Comparison of ENCODE assay signal across 21 cellular contexts in the genomic region with DNA sequence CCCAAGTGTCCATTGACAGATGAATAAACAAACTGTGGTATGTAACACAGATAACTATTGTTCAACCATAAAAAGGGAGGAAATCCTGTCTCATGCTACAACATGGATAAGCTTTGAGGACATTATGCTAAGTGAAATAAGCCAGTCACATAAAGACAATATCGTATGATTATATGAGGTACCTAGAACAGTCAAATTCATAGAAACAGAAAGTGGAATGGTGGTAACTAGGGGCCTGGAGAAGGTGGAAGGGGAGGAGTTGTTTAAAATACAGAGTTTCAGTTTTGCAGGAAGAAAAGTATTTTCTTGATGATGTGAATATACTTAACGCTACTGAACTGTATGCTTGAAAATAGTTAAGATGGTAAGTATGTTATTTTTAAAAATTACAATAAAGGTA.
DNase-seq lines count a peak whose midpoint lies in the region; ATAC-seq and TF ChIP-seq lines count a peak whose summit lies in the region.
"Had no signal": no experiment of that assay in that cellular context is flagged by ENCODE, and none has a peak within 500 bp of the region (broad histone marks: within the 10 kb centered on the region; RNA-seq: fewer than 3 reads in every experiment).

No MANE protein-coding gene starts in this region.

- no peaks in the 10 kb centered on the region for H3K27me3 ChIP-seq in SU-DHL-6 (ENCODE audit: low read length)
- peaks cover 36% of the 10 kb centered on the region for H3K27me3 ChIP-seq in gastroesophageal sphincter
- H3K27me3 ChIP-seq in mesenchymal stem cell (ENCODE audit: control insufficient read depth in 1 of 2, insufficient read depth in 1 of 2, low read length in 2 of 2): peaks cover 32 to 37% of the 10 kb centered on the region in 2 experiments

- no peak overlapping the region for H3K23ac ChIP-seq in mesenchymal stem cell (ENCODE audit: low read length in 2 of 2)

- no peak overlapping the region for H3K14ac ChIP-seq in mesenchymal stem cell (ENCODE audit: low read length in 2 of 2)

- H3F3A ChIP-seq in SU-DHL-6 (ENCODE audit: insufficient read depth): 0 out of 2 replicates have a peak, but pooled peaks cover 4% of the 10 kb centered on the region

- peaks cover 66% of the 10 kb centered on the region for H3K27me3 Mint-ChIP-seq in activated naive CD4-positive, alpha-beta T cell treated with anti-CD3 and anti-CD28 coated beads, Interleukin-2, amount 10 ng/mL, durations not matched to agents 7 days and 5 days
- peaks cover 19% of the 10 kb centered on the region for H3K27me3 Mint-ChIP-seq in activated naive CD4-positive, alpha-beta T cell treated with anti-CD3 and anti-CD28 coated beads for 36 hours (ENCODE audit: low read depth)

- H3K27ac ChIP-seq in SU-DHL-6 (ENCODE audit: low read depth, low read length): no peak overlapping the region
- no peak overlapping the region for H3K27ac ChIP-seq in gastroesophageal sphincter
- H3K27ac ChIP-seq in mesenchymal stem cell (ENCODE audit: low read length, poor library complexity, severe bottlenecking): no peak overlapping the region
- H3K27ac ChIP-seq: C4-2B, left ventricle myocardium inferior, psoas muscle, suprapubic skin, WERI-Rb-1 had no signal

- H2AFZ ChIP-seq in SU-DHL-6 (ENCODE audit: low read depth, low read length, severe bottlenecking): no peak overlapping the region
- no peak overlapping the region for H2AFZ ChIP-seq in mesenchymal stem cell (ENCODE audit: low read depth, low read length)

- H3K79me1 ChIP-seq in mesenchymal stem cell (replicated peaks; ENCODE audit: low read length, poor library complexity, severe bottlenecking): no peaks in the 10 kb centered on the region

- H3K4me1 ChIP-seq in gastroesophageal sphincter (peaks cover 0 to 10% (median 0%) of the 10 kb centered on the region in 3 donors), mesenchymal stem cell (ENCODE audit: control insufficient read depth, insufficient read depth, low read depth, low read length) (peaks cover 2% of the 10 kb centered on the region)
- H3K4me1 ChIP-seq: psoas muscle, suprapubic skin had no signal

- H2BK120ac ChIP-seq in mesenchymal stem cell (ENCODE audit: low read depth, low read length): no peak overlapping the region

- H3K4me3 Mint-ChIP-seq in activated naive CD4-positive, alpha-beta T cell treated with anti-CD3 and anti-CD28 coated beads, Interleukin-2, amount 10 ng/mL, durations not matched to agents 7 days and 5 days: peak overlapping the region; percentile 2
- no peak overlapping the region for H3K4me3 Mint-ChIP-seq in activated naive CD4-positive, alpha-beta T cell treated with anti-CD3 and anti-CD28 coated beads for 36 hours
- peak overlapping the region; percentile 82 for H3K4me3 Mint-ChIP-seq in stimulated activated effector memory CD8-positive, alpha-beta T cell treated with anti-CD3 and anti-CD28 coated beads, Interleukin-12 subunit alpha, Interleukin-12 subunit beta, amount 100 ng/mL, for 72 hours
- H3K4me3 Mint-ChIP-seq: dendritic cell treated with granulocyte-macrophage colony-stimulating factor and Interleukin-4, amounts not matched to agents 40 ng/mL and 50 ng/mL, for 4 days had no signal

- H3K4me3 ChIP-seq in SU-DHL-6 (ENCODE audit: insufficient read depth, low read length, poor library complexity, severe bottlenecking) (no peak overlapping the region), gastroesophageal sphincter (no peak overlapping the region), mesenchymal stem cell (ENCODE audit: insufficient read depth in 1 of 2, low read depth in 1 of 2, low read length in 2 of 2) (no peak overlapping the region)
- H3K4me3 ChIP-seq: left ventricle myocardium inferior, psoas muscle, suprapubic skin had no signal

- H3K4ac ChIP-seq in mesenchymal stem cell (ENCODE audit: low read depth in 1 of 2, low read length in 2 of 2): no peak overlapping the region

- H4K20me1 ChIP-seq in SU-DHL-6 (ENCODE audit: low read depth, low read length): no peaks in the 10 kb centered on the region

- no peaks in the 10 kb centered on the region for H3K9me2 ChIP-seq in SU-DHL-6 (replicated peaks; ENCODE audit: insufficient read depth, low read length)

- H2BK12ac ChIP-seq in mesenchymal stem cell (ENCODE audit: low read length in 2 of 2): no peak overlapping the region

- H2AK5ac ChIP-seq in mesenchymal stem cell (ENCODE audit: low read length, severe bottlenecking): no peak overlapping the region

- no peak overlapping the region for H4K91ac ChIP-seq in mesenchymal stem cell (ENCODE audit: low read length)

- peak overlapping the region; percentile 5; the same call in 1 of the 2 replicates for H3K9ac ChIP-seq in SU-DHL-6 (ENCODE audit: low read length)
- no peak overlapping the region for H3K9ac ChIP-seq in mesenchymal stem cell (ENCODE audit: low read length)

- intact Hi-C loops in activated naive CD4-positive, alpha-beta T cell treated with anti-CD3 and anti-CD28 coated beads for 36 hours (cut with micrococcal nuclease): no loop called here

- H3K4me2 ChIP-seq in SU-DHL-6 (ENCODE audit: low read depth, low read length, poor library complexity, severe bottlenecking): peak overlapping the region; percentile 75
- H3K4me2 ChIP-seq in mesenchymal stem cell (ENCODE audit: low read length, poor library complexity, severe bottlenecking): no peak overlapping the region

- no peak for ATAC-seq in stimulated activated effector memory CD8-positive, alpha-beta T cell treated with anti-CD3 and anti-CD28 coated beads, Interleukin-12 subunit alpha, Interleukin-12 subunit beta, amount 100 ng/mL, for 72 hours
- no peak for ATAC-seq in gastroesophageal sphincter
- ATAC-seq: psoas muscle had no signal

- TF ChIP-seq CTCF in SU-DHL-6 (IDR thresholded peaks at IDR 0.05; ENCODE audit: insufficient read depth, low read length, poor library complexity, severe bottlenecking) (no peak), gastroesophageal sphincter (IDR thresholded peaks at IDR 0.05) (no peak)

- H3K9me3 ChIP-seq in SU-DHL-6 (ENCODE audit: insufficient read depth, low read length) (no peaks in the 10 kb centered on the region), gastroesophageal sphincter (no peaks in the 10 kb centered on the region), mesenchymal stem cell (ENCODE audit: control insufficient read depth, low read length) (no peaks in the 10 kb centered on the region)
- H3K9me3 ChIP-seq: left ventricle myocardium inferior, psoas muscle, suprapubic skin had no signal

- H4K8ac ChIP-seq in mesenchymal stem cell (ENCODE audit: low read length): no peak overlapping the region

- no peaks in the 10 kb centered on the region for H3K9me3 Mint-ChIP-seq in activated naive CD4-positive, alpha-beta T cell treated with anti-CD3 and anti-CD28 coated beads, Interleukin-2, amount 10 ng/mL, durations not matched to agents 7 days and 5 days
- no peaks in the 10 kb centered on the region for H3K9me3 Mint-ChIP-seq in activated naive CD4-positive, alpha-beta T cell treated with anti-CD3 and anti-CD28 coated beads for 36 hours
- H3K9me3 Mint-ChIP-seq in stimulated activated effector memory CD8-positive, alpha-beta T cell treated with anti-CD3 and anti-CD28 coated beads, Interleukin-12 subunit alpha, Interleukin-12 subunit beta, amount 100 ng/mL, for 72 hours: no peaks in the 10 kb centered on the region
- H3K9me3 Mint-ChIP-seq: dendritic cell treated with granulocyte-macrophage colony-stimulating factor and Interleukin-4, amounts not matched to agents 40 ng/mL and 50 ng/mL, for 4 days had no signal

- DNase-seq in activated naive CD4-positive, alpha-beta T cell treated with anti-CD3 and anti-CD28 coated beads, Interleukin-2, amount 10 ng/mL, durations not matched to agents 7 days and 5 days: no peak
- no peak for DNase-seq in activated naive CD4-positive, alpha-beta T cell treated with anti-CD3 and anti-CD28 coated beads for 36 hours
- DNase-seq in dermis blood vessel endothelial cell: peak; percentile 40
- DNase-seq in stimulated activated effector memory CD8-positive, alpha-beta T cell treated with anti-CD3 and anti-CD28 coated beads, Interleukin-12 subunit alpha, Interleukin-12 subunit beta, amount 100 ng/mL, for 72 hours (ENCODE audit: low spot score in 2 of 2): no peak
- DNase-seq in mesenchymal stem cell: no peak
- no peak for DNase-seq in HK-2 (ENCODE audit: unreplicated experiment)
- DNase-seq: amniotic stem cell, DMS 273 treated with DMSO at 0.1 percent for 48 hours, GDM1, GOT3, left ventricle myocardium inferior, NCI-H1048, NCI-H1930, NCI-H510A treated with DMSO at 0.1 percent for 48 hours, psoas muscle, WERI-Rb-1 had no signal

- no peak overlapping the region for H3K27ac Mint-ChIP-seq in activated naive CD4-positive, alpha-beta T cell treated with anti-CD3 and anti-CD28 coated beads, Interleukin-2, amount 10 ng/mL, durations not matched to agents 7 days and 5 days
- no peak overlapping the region for H3K27ac Mint-ChIP-seq in activated naive CD4-positive, alpha-beta T cell treated with anti-CD3 and anti-CD28 coated beads for 36 hours
- no peak overlapping the region for H3K27ac Mint-ChIP-seq in stimulated activated effector memory CD8-positive, alpha-beta T cell treated with anti-CD3 and anti-CD28 coated beads, Interleukin-12 subunit alpha, Interleukin-12 subunit beta, amount 100 ng/mL, for 72 hours
- H3K27ac Mint-ChIP-seq: dendritic cell treated with granulocyte-macrophage colony-stimulating factor and Interleukin-4, amounts not matched to agents 40 ng/mL and 50 ng/mL, for 4 days had no signal

- H2BK15ac ChIP-seq in mesenchymal stem cell (ENCODE audit: low read depth, poor library complexity, severe bottlenecking): no peak overlapping the region

- H2BK5ac ChIP-seq in mesenchymal stem cell (ENCODE audit: low read depth, low read length, poor library complexity, severe bottlenecking): no peak overlapping the region

- no peaks in the 10 kb centered on the region for H3K79me2 ChIP-seq in SU-DHL-6 (ENCODE audit: insufficient read depth, low read length)

- no peak for TF ChIP-seq EP300 in gastroesophageal sphincter (IDR thresholded peaks at IDR 0.05)

- CTCF ChIA-PET in activated naive CD4-positive, alpha-beta T cell treated with anti-CD3 and anti-CD28 coated beads, Interleukin-2, amount 10 ng/mL, durations not matched to agents 7 days and 5 days (lab: Charles Lee): interaction anchor here (1.1 to 2.9 kb wide), 5 partner anchors 12 to 1416 kb away, joined by 3 to 13 read pairs (median 3); no protein-coding TSS in a partner anchor
- CTCF ChIA-PET in activated naive CD4-positive, alpha-beta T cell treated with anti-CD3 and anti-CD28 coated beads for 36 hours (lab: Charles Lee): interaction anchor here (0.6 to 2.7 kb wide), 7 partner anchors 12 to 508 kb away, joined by 3 to 8 read pairs (median 3); no protein-coding TSS in a partner anchor

- WGBS in gastroesophageal sphincter (ENCODE audit: low coverage in 1 of 2), 2 donors: 75 to 77% methylated on average over 2 of the region's 2 CpGs
- 100% methylated on average over 2 of the region's 2 CpGs for WGBS in mesenchymal stem cell

- no peaks in the 10 kb centered on the region for H3K36me3 ChIP-seq in SU-DHL-6 (ENCODE audit: low read length)
- no peaks in the 10 kb centered on the region for H3K36me3 ChIP-seq in gastroesophageal sphincter
- no peaks in the 10 kb centered on the region for H3K36me3 ChIP-seq in mesenchymal stem cell (ENCODE audit: control insufficient read depth in 1 of 2, insufficient read depth in 2 of 2, low read depth in 1 of 2, low read length in 2 of 2)
- H3K36me3 ChIP-seq: left ventricle myocardium inferior, suprapubic skin, WERI-Rb-1 had no signal

- no peak for TF ChIP-seq POLR2A in gastroesophageal sphincter (IDR thresholded peaks at IDR 0.05)

- H3K18ac ChIP-seq in mesenchymal stem cell (ENCODE audit: low read depth in 1 of 2, low read length in 2 of 2): no peak overlapping the region

- peaks cover 23% of the 10 kb centered on the region for H3K4me1 Mint-ChIP-seq in activated naive CD4-positive, alpha-beta T cell treated with anti-CD3 and anti-CD28 coated beads, Interleukin-2, amount 10 ng/mL, durations not matched to agents 7 days and 5 days
- H3K4me1 Mint-ChIP-seq in activated naive CD4-positive, alpha-beta T cell treated with anti-CD3 and anti-CD28 coated beads for 36 hours (ENCODE audit: low read depth): peaks cover 19% of the 10 kb centered on the region
- H3K4me1 Mint-ChIP-seq in stimulated activated effector memory CD8-positive, alpha-beta T cell treated with anti-CD3 and anti-CD28 coated beads, Interleukin-12 subunit alpha, Interleukin-12 subunit beta, amount 100 ng/mL, for 72 hours: peaks cover 22% of the 10 kb centered on the region

- no peaks in the 10 kb centered on the region for H3K36me3 Mint-ChIP-seq in activated naive CD4-positive, alpha-beta T cell treated with anti-CD3 and anti-CD28 coated beads, Interleukin-2, amount 10 ng/mL, durations not matched to agents 7 days and 5 days
- H3K36me3 Mint-ChIP-seq in activated naive CD4-positive, alpha-beta T cell treated with anti-CD3 and anti-CD28 coated beads for 36 hours (ENCODE audit: low read depth): no peaks in the 10 kb centered on the region
- H3K36me3 Mint-ChIP-seq in stimulated activated effector memory CD8-positive, alpha-beta T cell treated with anti-CD3 and anti-CD28 coated beads, Interleukin-12 subunit alpha, Interleukin-12 subunit beta, amount 100 ng/mL, for 72 hours: no peaks in the 10 kb centered on the region
